1 cellular context compared by ENCODE assay signal in the genomic region with DNA sequence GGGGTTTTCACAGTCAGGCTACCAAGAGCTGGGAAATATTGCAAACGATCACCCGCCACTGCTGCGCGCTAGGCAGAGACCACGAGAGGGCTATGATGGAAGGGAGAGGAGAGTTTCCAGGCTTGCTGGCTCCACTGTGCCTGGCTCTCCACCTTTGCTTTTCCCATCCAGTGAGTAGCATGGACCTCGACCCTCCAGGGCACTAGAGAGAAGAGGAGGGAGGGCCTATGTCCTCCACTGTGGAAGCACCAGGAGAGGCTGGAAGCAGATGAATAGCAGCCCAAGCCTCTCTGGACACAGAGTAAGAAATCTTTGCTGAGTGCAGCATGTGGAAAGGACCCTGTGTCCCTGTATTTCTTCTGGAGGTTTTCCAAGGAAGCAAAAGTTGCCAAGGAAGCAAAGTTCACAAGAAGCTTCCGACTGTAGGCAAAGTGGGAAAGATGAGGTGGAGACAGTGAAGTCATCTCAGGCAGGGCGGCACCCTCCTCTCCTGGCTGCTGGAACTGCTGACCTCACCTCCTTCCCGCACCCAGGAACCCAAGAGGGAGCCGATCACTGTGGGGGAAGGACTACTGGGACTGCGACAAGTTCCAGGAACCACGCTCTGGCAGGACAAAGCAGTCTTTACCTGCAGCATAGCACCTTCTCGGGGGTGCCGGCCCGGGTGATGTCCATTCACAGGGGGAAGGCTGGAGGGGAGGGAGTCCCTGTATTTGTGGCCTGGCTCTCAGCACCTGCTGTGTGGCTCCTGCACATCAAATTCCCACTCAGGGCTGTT.
A peak's percentile ranks its signal among the peaks of the same experiment; 100 is the strongest.
TF ChIP-seq lines count a peak whose summit lies in the region.

No MANE protein-coding gene starts in this region.

TF ChIP-seq in HEK293, 187 proteins besides CTCF, POLR2A, EP300 and RAD21 (continued from another document):
- TF ChIP-seq, protein P1, sequence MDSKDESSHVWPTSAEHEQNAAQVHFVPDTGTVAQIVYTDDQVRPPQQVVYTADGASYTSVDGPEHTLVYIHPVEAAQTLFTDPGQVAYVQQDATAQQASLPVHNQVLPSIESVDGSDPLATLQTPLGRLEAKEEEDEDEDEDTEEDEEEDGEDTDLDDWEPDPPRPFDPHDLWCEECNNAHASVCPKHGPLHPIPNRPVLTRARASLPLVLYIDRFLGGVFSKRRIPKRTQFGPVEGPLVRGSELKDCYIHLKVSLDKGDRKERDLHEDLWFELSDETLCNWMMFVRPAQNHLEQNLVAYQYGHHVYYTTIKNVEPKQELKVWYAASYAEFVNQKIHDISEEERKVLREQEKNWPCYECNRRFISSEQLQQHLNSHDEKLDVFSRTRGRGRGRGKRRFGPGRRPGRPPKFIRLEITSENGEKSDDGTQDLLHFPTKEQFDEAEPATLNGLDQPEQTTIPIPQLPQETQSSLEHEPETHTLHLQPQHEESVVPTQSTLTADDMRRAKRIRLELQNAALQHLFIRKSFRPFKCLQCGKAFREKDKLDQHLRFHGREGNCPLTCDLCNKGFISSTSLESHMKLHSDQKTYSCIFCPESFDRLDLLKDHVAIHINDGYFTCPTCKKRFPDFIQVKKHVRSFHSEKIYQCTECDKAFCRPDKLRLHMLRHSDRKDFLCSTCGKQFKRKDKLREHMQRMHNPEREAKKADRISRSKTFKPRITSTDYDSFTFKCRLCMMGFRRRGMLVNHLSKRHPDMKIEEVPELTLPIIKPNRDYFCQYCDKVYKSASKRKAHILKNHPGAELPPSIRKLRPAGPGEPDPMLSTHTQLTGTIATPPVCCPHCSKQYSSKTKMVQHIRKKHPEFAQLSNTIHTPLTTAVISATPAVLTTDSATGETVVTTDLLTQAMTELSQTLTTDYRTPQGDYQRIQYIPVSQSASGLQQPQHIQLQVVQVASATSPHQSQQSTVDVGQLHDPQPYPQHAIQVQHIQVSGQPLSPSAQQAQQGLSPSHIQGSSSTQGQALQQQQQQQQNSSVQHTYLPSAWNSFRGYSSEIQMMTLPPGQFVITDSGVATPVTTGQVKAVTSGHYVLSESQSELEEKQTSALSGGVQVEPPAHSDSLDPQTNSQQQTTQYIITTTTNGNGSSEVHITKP (tag by site-specific recombination; IDR thresholded peaks at IDR 0.05): peak; percentile 30
- TF ChIP-seq, protein P2, sequence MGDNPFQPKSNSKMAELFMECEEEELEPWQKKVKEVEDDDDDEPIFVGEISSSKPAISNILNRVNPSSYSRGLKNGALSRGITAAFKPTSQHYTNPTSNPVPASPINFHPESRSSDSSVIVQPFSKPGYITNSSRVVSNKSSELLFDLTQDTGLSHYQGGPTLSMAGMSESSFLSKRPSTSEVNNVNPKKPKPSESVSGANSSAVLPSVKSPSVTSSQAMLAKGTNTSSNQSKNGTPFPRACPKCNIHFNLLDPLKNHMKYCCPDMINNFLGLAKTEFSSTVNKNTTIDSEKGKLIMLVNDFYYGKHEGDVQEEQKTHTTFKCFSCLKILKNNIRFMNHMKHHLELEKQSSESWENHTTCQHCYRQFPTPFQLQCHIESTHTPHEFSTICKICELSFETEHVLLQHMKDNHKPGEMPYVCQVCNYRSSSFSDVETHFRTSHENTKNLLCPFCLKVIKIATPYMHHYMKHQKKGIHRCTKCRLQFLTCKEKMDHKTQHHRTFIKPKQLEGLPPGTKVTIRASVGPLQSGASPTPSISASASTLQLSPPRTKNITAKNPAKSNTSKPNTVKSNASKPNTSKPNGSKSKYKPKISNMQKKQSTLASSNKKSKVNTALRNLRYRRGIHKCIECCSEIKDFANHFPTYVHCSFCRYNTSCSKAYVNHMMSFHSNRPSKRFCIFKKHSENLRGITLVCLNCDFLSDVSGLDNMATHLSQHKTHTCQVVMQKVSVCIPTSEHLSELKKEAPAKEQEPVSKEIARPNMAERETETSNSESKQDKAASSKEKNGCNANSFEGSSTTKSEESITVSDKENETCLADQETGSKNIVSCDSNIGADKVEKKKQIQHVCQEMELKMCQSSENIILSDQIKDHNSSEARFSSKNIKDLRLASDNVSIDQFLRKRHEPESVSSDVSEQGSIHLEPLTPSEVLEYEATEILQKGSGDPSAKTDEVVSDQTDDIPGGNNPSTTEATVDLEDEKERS (tag by site-specific recombination; IDR thresholded peaks at IDR 0.05): no peak
- peak; percentile 86 for TF ChIP-seq ZNF341 (tag by site-specific recombination; IDR thresholded peaks at IDR 0.05; ENCODE audit: low read depth)
